1 cellular context compared by ENCODE assay signal in genomic region chr6:109804020-109804419, GRCh38.
TF ChIP-seq lines count a peak whose summit lies in the region.

No MANE protein-coding gene starts in this region.

TF ChIP-seq in GM23338, 12 proteins besides CTCF, POLR2A, EP300 and RAD21 (continued from another document):
- no peak for TF ChIP-seq ZNF462 (CRISPR knock-in tag; IDR thresholded peaks at IDR 0.05)
